ENCODE assay signal across 9 cellular contexts in the genomic region with DNA sequence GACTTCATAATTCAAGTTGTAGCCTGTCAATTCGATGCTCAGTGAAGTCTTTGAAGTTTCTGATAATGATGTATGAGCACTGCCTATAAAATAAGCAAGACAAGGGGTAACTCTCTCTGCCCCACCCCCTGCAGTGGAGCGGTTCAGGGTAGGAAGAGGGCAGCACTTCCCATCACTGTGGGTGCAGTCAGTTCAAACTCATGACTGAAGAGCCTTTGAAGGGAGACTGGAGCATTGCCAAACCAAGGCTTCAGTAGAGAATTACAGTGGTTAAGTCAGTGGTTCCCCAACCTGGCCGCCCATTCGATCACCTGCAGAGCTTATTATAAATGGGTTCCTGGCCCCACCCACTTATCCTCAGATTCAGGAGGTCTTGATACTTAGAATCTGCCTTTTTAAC.
DNase-seq lines count a peak whose midpoint lies in the region; ATAC-seq and TF ChIP-seq lines count a peak whose summit lies in the region.
"Had no signal": no experiment of that assay in that cellular context is flagged by ENCODE, and none has a peak within 500 bp of the region (broad histone marks: within the 10 kb centered on the region; RNA-seq: fewer than 3 reads in every experiment).

No MANE protein-coding gene starts in this region.

- H3K9me3 ChIP-seq in OCI-LY3 (ENCODE audit: insufficient read depth, low read length) = no peaks in the 10 kb centered on the region

- H3K4me3 ChIP-seq in OCI-LY3 (ENCODE audit: low read length) = no peak overlapping the region
- H3K4me3 ChIP-seq: GM23338 had no signal

- H3K27ac ChIP-seq in OCI-LY3 (ENCODE audit: low read length) = no peak overlapping the region

- H3K27ac Mint-ChIP-seq in activated naive CD8-positive, alpha-beta T cell treated with anti-CD3 and anti-CD28 coated beads for 36 hours = no peak overlapping the region
- H3K27ac Mint-ChIP-seq: GM23338 had no signal

- peaks cover 28% of the 10 kb centered on the region for H3K27me3 Mint-ChIP-seq in activated naive CD8-positive, alpha-beta T cell treated with anti-CD3 and anti-CD28 coated beads for 36 hours

- H3K27me3 ChIP-seq in OCI-LY3 (ENCODE audit: low read depth, low read length) = peaks cover 31% of the 10 kb centered on the region

- ATAC-seq in HG02571 (IDR thresholded peaks at IDR 0.05; ENCODE audit: unreplicated experiment) (no peak), HG03159 (IDR thresholded peaks at IDR 0.05; ENCODE audit: unreplicated experiment) (no peak)
- ATAC-seq: GM23338 had no signal

- 0 out of 2 replicates have a peak, but pooled peaks cover 3% of the 10 kb centered on the region for H3K4me1 ChIP-seq in OCI-LY3 (ENCODE audit: low read length)

- no peaks in the 10 kb centered on the region for H4K20me1 ChIP-seq in OCI-LY3 (ENCODE audit: insufficient read depth, low read length)

- no peak overlapping the region for H3K4me2 ChIP-seq in OCI-LY3 (ENCODE audit: low read length)
- H3K4me2 ChIP-seq: GM23338 had no signal

- H2AFZ ChIP-seq in OCI-LY3 (ENCODE audit: low read depth, low read length) = no peak overlapping the region
- H2AFZ ChIP-seq: GM23338 had no signal

- H3K79me2 ChIP-seq in OCI-LY3 (ENCODE audit: low read length) = no peaks in the 10 kb centered on the region

- no peaks in the 10 kb centered on the region for H3K36me3 Mint-ChIP-seq in activated naive CD8-positive, alpha-beta T cell treated with anti-CD3 and anti-CD28 coated beads for 36 hours

- no peak overlapping the region for H3K4me3 Mint-ChIP-seq in activated naive CD8-positive, alpha-beta T cell treated with anti-CD3 and anti-CD28 coated beads for 36 hours
- H3K4me3 Mint-ChIP-seq: GM23338 had no signal

- no peak overlapping the region for H3K9ac ChIP-seq in OCI-LY3 (ENCODE audit: low read length)

- DNase-seq in NCI-H2196 (lab: John Stamatoyannopoulos, UW; ENCODE audit: unreplicated experiment) (peak; percentile 2), NCI-H2196 treated with DMSO at 0.1 percent for 48 hours (lab: John Stamatoyannopoulos, UW; ENCODE audit: unreplicated experiment) (no peak)
- peak; percentile 42 for DNase-seq in activated naive CD8-positive, alpha-beta T cell treated with anti-CD3 and anti-CD28 coated beads for 36 hours
- DNase-seq in stimulated activated CD8-positive, alpha-beta memory T cell treated with anti-CD3 and anti-CD28 coated beads, Interleukin-7, amount 100 ng/mL, for 4 hours (ENCODE audit: low read depth in 2 of 2) = peak; percentile 10 to 15
- no peak for DNase-seq in NK-92 treated with Interleukin-12 subunit alpha and Interleukin-12 subunit beta, amount 100 ng/mL, for 24 hours (lab: John Stamatoyannopoulos, UW)

- TF ChIP-seq CTCF in OCI-LY3 (IDR thresholded peaks at IDR 0.05; ENCODE audit: low read depth, low read length) = 0 out of 2 replicates have a peak, but pooled peaks have one; percentile 5

- H3K4me1 Mint-ChIP-seq in activated naive CD8-positive, alpha-beta T cell treated with anti-CD3 and anti-CD28 coated beads for 36 hours = peaks cover 19% of the 10 kb centered on the region

- H3K36me3 ChIP-seq in OCI-LY3 (replicated peaks; ENCODE audit: low read depth, low read length) = no peaks in the 10 kb centered on the region

- no peaks in the 10 kb centered on the region for H3K9me3 Mint-ChIP-seq in activated naive CD8-positive, alpha-beta T cell treated with anti-CD3 and anti-CD28 coated beads for 36 hours
- H3K9me3 Mint-ChIP-seq: GM23338 had no signal

Comparison
In these comparisons a context has a peak if more than half of its experiments do, and no peak if none do; other contexts are left out.
1. DNase-seq: peak in NCI-H2196 (single experiment), activated naive CD8-positive, alpha-beta T cell treated with anti-CD3 and anti-CD28 coated beads for 36 hours (single experiment) and stimulated activated CD8-positive, alpha-beta memory T cell treated with anti-CD3 and anti-CD28 coated beads, Interleukin-7, amount 100 ng/mL, for 4 hours (2 of 2); none in NCI-H2196 treated with DMSO at 0.1 percent for 48 hours (single experiment) and NK-92 treated with Interleukin-12 subunit alpha and Interleukin-12 subunit beta, amount 100 ng/mL, for 24 hours (single experiment).